ENCODE assay signal across 21 cellular contexts in genomic region chr12:116465892-116466291, GRCh38.
DNase-seq lines count a peak whose midpoint lies in the region; ATAC-seq, FAIRE-seq and TF ChIP-seq lines count a peak whose summit lies in the region.
"Had no signal": no experiment of that assay in that cellular context is flagged by ENCODE, and none has a peak within 500 bp of the region (broad histone marks: within the 10 kb centered on the region; RNA-seq: fewer than 3 reads in every experiment).

No MANE protein-coding gene starts in this region.

- H3K27me3 ChIP-seq in K562 (ENCODE audit: control insufficient read depth in 2 of 2, insufficient read depth in 2 of 2, low read length in 2 of 2) (no peaks in the 10 kb centered on the region), pancreas (no peaks in the 10 kb centered on the region)

- FAIRE-seq in K562 (lab: Jason Lieb, UNC) (peak; percentile 6), pancreas (lab: Jason Lieb, UNC) (no peak)

- POLR2A ChIA-PET in K562 (lab: Yijun Ruan, JAX), result no interaction called here

- H3K27ac ChIP-seq in K562 (ENCODE audit: extremely low read depth, low read depth, low read length) (no peak overlapping the region), pancreas (no peak overlapping the region)
- H3K27ac ChIP-seq: 22Rv1, RWPE1 had no signal

- H3K4me2 ChIP-seq in K562 (ENCODE audit: insufficient read depth, low read length), result no peak overlapping the region

- H3K4me1 ChIP-seq in K562 (replicated peaks in 1 of 2; ENCODE audit: control insufficient read depth in 2 of 2, insufficient read depth in 2 of 2, low read length in 2 of 2), result no peaks in the 10 kb centered on the region; a peak in 2 of 5 replicates
- peaks cover 0 to 4% (median 0%) of the 10 kb centered on the region in 3 donors for H3K4me1 ChIP-seq in pancreas
- H3K4me1 ChIP-seq: HAP-1 had no signal

- peak; percentile 5 for DNase-seq in NCI-H2107 treated with DMSO at 0.1 percent for 48 hours (lab: John Stamatoyannopoulos, UW; ENCODE audit: unreplicated experiment)
- DNase-seq in NCI-H2107 (lab: John Stamatoyannopoulos, UW), result no peak
- peak; percentile 18 for DNase-seq in ELF-1 (ENCODE audit: low read depth, low spot score)
- DNase-seq in K562 (ENCODE audit: extremely low read depth in 1 of 4, low spot score in 3 of 4), result peak in 1 of 4 experiments; percentile 17
- DNase-seq in pancreas, result peak in 3 of 6 donors; percentile 31 to 68 (median 42)
- no peak for DNase-seq in NCI-H187 (lab: John Stamatoyannopoulos, UW)
- DNase-seq in superior temporal gyrus (ENCODE audit: extremely low spot score), result no peak
- DNase-seq: CD4-positive, CD25-positive, alpha-beta regulatory T cell; DMS153; MM.1S; NCI-H1092 treated with DMSO at 0.1 percent for 48 hours; NCI-H146; NCI-H2081; NCI-H446 treated with DMSO at 0.1 percent for 48 hours; NCI-H748 treated with DMSO at 0.1 percent for 48 hours; SIG-M5; T-cell had no signal

- H3K79me2 ChIP-seq in K562 (ENCODE audit: control insufficient read depth, insufficient read depth, low read length), result no peaks in the 10 kb centered on the region

- H3K4me3 ChIP-seq in K562 (no peak overlapping the region), pancreas (no peak overlapping the region)
- H3K4me3 ChIP-seq: HAP-1 had no signal

- in situ Hi-C loops in K562 (cut with MboI), result no loop called here

- no peak for TF ChIP-seq EP300 in K562 (IDR thresholded peaks at IDR 0.05; ENCODE audit: low read length)

- no peak overlapping the region for H2AFZ ChIP-seq in K562 (ENCODE audit: low read depth, low read length)

- CTCF ChIA-PET in K562 (lab: Yijun Ruan, JAX; ENCODE audit: low intra/inter-chr PET ratio), result no interaction called here

- intact Hi-C loops in K562 (cut with micrococcal nuclease), result no loop called here
- intact Hi-C loops in pancreas (cut with DNase I), result no loop called here

- peak; percentile 56; the same call in 2 of the 3 replicates for ATAC-seq in K562
- peak; percentile 79 to 94 (median 82) for ATAC-seq in pancreas
- no peak for ATAC-seq in GM18868 (IDR thresholded peaks at IDR 0.05; ENCODE audit: unreplicated experiment)
- ATAC-seq: T-cell had no signal

- WGBS in K562 (ENCODE audit: insufficient coverage, low coverage, missing lambda C conversion rate), result 30% methylated on average over 3 of the region's 3 CpGs
- WGBS in pancreas, 2 donors, result 28 to 43% methylated on average over 3 of the region's 3 CpGs

- no TSS peak for BruUV-seq in K562 (replicated peaks; lab: Mats Ljungman, UMichigan)

- no peaks in the 10 kb centered on the region for H3K9me3 ChIP-seq in K562 (replicated peaks; ENCODE audit: control insufficient read depth, insufficient read depth, low read depth, low read length)
- H3K9me3 ChIP-seq in pancreas, result no peaks in the 10 kb centered on the region
- H3K9me3 ChIP-seq: HAP-1 had no signal

- no peak for TF ChIP-seq POLR2A in K562 (conservative IDR thresholded peaks at IDR 0.05)

- H3K36me3 ChIP-seq in K562 (ENCODE audit: control insufficient read depth, insufficient read depth, low read length) (no peaks in the 10 kb centered on the region), pancreas (no peaks in the 10 kb centered on the region)
- H3K36me3 ChIP-seq: HAP-1 had no signal

- no peaks in the 10 kb centered on the region for H4K20me1 ChIP-seq in K562 (replicated peaks; ENCODE audit: control insufficient read depth, insufficient read depth, low read length)

- peak in 1 of 2 experiments; percentile 21; a peak in 2 of 4 replicates for TF ChIP-seq RAD21 in K562 (CRISPR knock-in tag; conservative IDR thresholded peaks at IDR 0.05 in 1 of 2, IDR thresholded peaks at IDR 0.05 in 1 of 2)

- no peaks in the 10 kb centered on the region for H3K9me1 ChIP-seq in K562 (ENCODE audit: control insufficient read depth, insufficient read depth, low read length)

- 0 out of 6 replicates have a peak, but pooled peaks of 1 of the 3 experiments have one; percentile 3 for TF ChIP-seq CTCF in K562 (IDR thresholded peaks at IDR 0.05 in 2 of 3, conservative IDR thresholded peaks at IDR 0.05 in 1 of 3; ENCODE audit: insufficient read depth in 2 of 3, low read depth in 1 of 3, low read length in 3 of 3)
- TF ChIP-seq CTCF in pancreas (IDR thresholded peaks at IDR 0.05), result no peak

- no peak overlapping the region for H3K9ac ChIP-seq in K562 (ENCODE audit: insufficient read depth in 1 of 2, low read depth in 2 of 2, low read length in 2 of 2)

TF ChIP-seq in K562, 482 proteins besides CTCF, POLR2A, EP300 and RAD21 (continues in another document):
- TF ChIP-seq USF2 (CRISPR knock-in tag; IDR thresholded peaks at IDR 0.05), result no peak
- TF ChIP-seq MXD1 (CRISPR knock-in tag; IDR thresholded peaks at IDR 0.05; ENCODE audit: borderline replicate concordance, poor library complexity, severe bottlenecking), result no peak
- no peak for TF ChIP-seq PYGO2 (tag; IDR thresholded peaks at IDR 0.05)
- no peak for TF ChIP-seq RBFOX2 (IDR thresholded peaks at IDR 0.05; ENCODE audit: low read depth, low read length)
- 0 out of 2 replicates have a peak, but pooled peaks have one; percentile 5 for TF ChIP-seq TAL1 (IDR thresholded peaks at IDR 0.05)
- TF ChIP-seq E2F4 (CRISPR knock-in tag; IDR thresholded peaks at IDR 0.05; ENCODE audit: low read depth), result no peak
- no peak for TF ChIP-seq ARID1B (IDR thresholded peaks at IDR 0.05)
- no peak for TF ChIP-seq FOXP4 (CRISPR knock-in tag; IDR thresholded peaks at IDR 0.05; ENCODE audit: borderline replicate concordance)
- no peak for TF ChIP-seq FIP1L1 (IDR thresholded peaks at IDR 0.05; ENCODE audit: low read depth, low read length, poor library complexity, severe bottlenecking)

Comparison
In these comparisons a context has a peak if more than half of its experiments do, and no peak if none do; other contexts are left out.
1. DNase-seq: peak in NCI-H2107 treated with DMSO at 0.1 percent for 48 hours (single experiment) and ELF-1 (single experiment); none in NCI-H2107 (single experiment), NCI-H187 (0 of 2) and superior temporal gyrus (single experiment).